ENCODE assay signal across 17 cellular contexts in genomic region chrX:95057341-95057740, GRCh38.
"Had no signal": no experiment of that assay in that cellular context is flagged by ENCODE, and none has a peak within 500 bp of the region (broad histone marks: within the 10 kb centered on the region; RNA-seq: fewer than 3 reads in every experiment).

No MANE protein-coding gene starts in this region.

- H3K79me2 ChIP-seq: parathyroid adenoma had no signal

- H3K36me3 ChIP-seq: ascending aorta, esophagus squamous epithelium, gastrocnemius medialis, transverse colon had no signal

- H3K27ac ChIP-seq: ascending aorta, esophagus squamous epithelium, gastrocnemius medialis, parathyroid adenoma, transverse colon had no signal

- H3K27me3 ChIP-seq: ascending aorta, esophagus squamous epithelium, gastrocnemius medialis, transverse colon had no signal

- DNase-seq: activated naive CD4-positive, alpha-beta T cell treated with anti-CD3 and anti-CD28 coated beads for 36 hours; activated T-cell treated with anti-CD3 and anti-CD28 coated beads, Interleukin-2, amount 50 U/mL, for 1 hour; central memory CD4-positive, alpha-beta T cell; effector CD8-positive, alpha-beta T cell; esophagus squamous epithelium; gastrocnemius medialis; naive B cell; retina; small intestine; stimulated activated CD4-positive, alpha-beta T cell treated with anti-CD3 and anti-CD28 coated beads, Interleukin-4, amount 100 ng/mL, for 4 hours; stimulated activated CD8-positive, alpha-beta memory T cell treated with anti-CD3 and anti-CD28 coated beads, Interleukin-4, amount 100 ng/mL, for 48 hours; stimulated activated naive CD4-positive, alpha-beta T cell treated with Interleukin-2 at 50 U/mL for 16 hours; T-helper 9 cell; transverse colon had no signal

- H3K9ac ChIP-seq: parathyroid adenoma had no signal

- H3K4me3 ChIP-seq: ascending aorta, esophagus squamous epithelium, gastrocnemius medialis, transverse colon had no signal

- H3K9me3 ChIP-seq: ascending aorta, esophagus squamous epithelium, gastrocnemius medialis, transverse colon had no signal

- H3K4me1 ChIP-seq: ascending aorta, esophagus squamous epithelium, gastrocnemius medialis, parathyroid adenoma, transverse colon had no signal

- H2AFZ ChIP-seq: parathyroid adenoma had no signal

- ATAC-seq: activated CD4-positive, CD25-positive, alpha-beta regulatory T cell treated with anti-CD3 and anti-CD28 coated beads, Interleukin-2, amount 50 U/mL, for 24 hours; gastrocnemius medialis had no signal
